In genomic region chr22:46084943-46085830, GRCh38 we compare ENCODE assay signal across 11 cellular contexts.
DNase-seq lines count a peak whose midpoint lies in the region; ATAC-seq and TF ChIP-seq lines count a peak whose summit lies in the region.
"Had no signal": no experiment of that assay in that cellular context is flagged by ENCODE, and none has a peak within 500 bp of the region (broad histone marks: within the 10 kb centered on the region; RNA-seq: fewer than 3 reads in every experiment).

No MANE protein-coding gene starts in this region.

- H3K4me3 ChIP-seq in dorsolateral prefrontal cortex = peak overlapping the region; percentile 12 to 98 (median 83)
- no peak overlapping the region for H3K4me3 ChIP-seq in mucosa of descending colon
- H3K4me3 ChIP-seq: BLaER1 had no signal

- ATAC-seq in natural killer cell treated with Interleukin-12 subunit alpha and Interleukin-12 subunit beta and Interleukin-15 and Interleukin-18, amount 100 ng/mL, for 72 hours = no peak
- ATAC-seq in natural killer cell (no peak), mucosa of descending colon (peak; percentile 48)
- ATAC-seq in activated CD8-positive, alpha-beta memory T cell treated with anti-CD3 and anti-CD28 coated beads, Interleukin-2, amount 10 ng/mL, durations not matched to agents 7 days and 5 days = no peak

- no peak overlapping the region for H3K4me3 Mint-ChIP-seq in natural killer cell treated with Interleukin-12 subunit alpha and Interleukin-12 subunit beta and Interleukin-15 and Interleukin-18, amount 100 ng/mL, for 72 hours
- no peak overlapping the region for H3K4me3 Mint-ChIP-seq in natural killer cell
- H3K4me3 Mint-ChIP-seq in activated CD8-positive, alpha-beta memory T cell treated with anti-CD3 and anti-CD28 coated beads, Interleukin-2, amount 10 ng/mL, durations not matched to agents 7 days and 5 days = no peak overlapping the region

- H3K36me3 Mint-ChIP-seq in natural killer cell treated with Interleukin-12 subunit alpha and Interleukin-12 subunit beta and Interleukin-15 and Interleukin-18, amount 100 ng/mL, for 72 hours = no peaks in the 10 kb centered on the region
- H3K36me3 Mint-ChIP-seq in natural killer cell = no peaks in the 10 kb centered on the region
- no peaks in the 10 kb centered on the region for H3K36me3 Mint-ChIP-seq in activated CD8-positive, alpha-beta memory T cell treated with anti-CD3 and anti-CD28 coated beads, Interleukin-2, amount 10 ng/mL, durations not matched to agents 7 days and 5 days

- peaks cover 0 to 2% of the 10 kb centered on the region in 2 donors for H3K4me1 Mint-ChIP-seq in natural killer cell treated with Interleukin-12 subunit alpha and Interleukin-12 subunit beta and Interleukin-15 and Interleukin-18, amount 100 ng/mL, for 72 hours (ENCODE audit: low read depth in 2 of 2)
- H3K4me1 Mint-ChIP-seq in natural killer cell = peaks cover 0 to 7% of the 10 kb centered on the region in 2 donors
- H3K4me1 Mint-ChIP-seq in activated CD8-positive, alpha-beta memory T cell treated with anti-CD3 and anti-CD28 coated beads, Interleukin-2, amount 10 ng/mL, durations not matched to agents 7 days and 5 days = no peaks in the 10 kb centered on the region

- TF ChIP-seq CTCF in natural killer cell (IDR thresholded peaks at IDR 0.05) (no peak), dorsolateral prefrontal cortex (IDR thresholded peaks at IDR 0.05 in 54 of 56, conservative IDR thresholded peaks at IDR 0.05 in 2 of 56; ENCODE audit: low read depth in 1 of 56, partially characterized antibody in 56 of 56) (peak in 10 of 56 donors; percentile 5 to 23 (median 12)), mucosa of descending colon (IDR thresholded peaks at IDR 0.05) (no peak), GM13977 (IDR thresholded peaks at IDR 0.05; ENCODE audit: extremely low read depth, insufficient read depth, missing control alignments) (no peak)

- H3K36me3 ChIP-seq in mucosa of descending colon (ENCODE audit: low read depth) = no peaks in the 10 kb centered on the region

- H3K27me3 ChIP-seq in dorsolateral prefrontal cortex = no peaks in the 10 kb centered on the region
- H3K27me3 ChIP-seq: BLaER1 had no signal

- H3K27ac Mint-ChIP-seq in natural killer cell treated with Interleukin-12 subunit alpha and Interleukin-12 subunit beta and Interleukin-15 and Interleukin-18, amount 100 ng/mL, for 72 hours = no peak overlapping the region
- no peak overlapping the region for H3K27ac Mint-ChIP-seq in natural killer cell
- H3K27ac Mint-ChIP-seq in activated CD8-positive, alpha-beta memory T cell treated with anti-CD3 and anti-CD28 coated beads, Interleukin-2, amount 10 ng/mL, durations not matched to agents 7 days and 5 days = no peak overlapping the region

- H3K9me3 Mint-ChIP-seq in natural killer cell treated with Interleukin-12 subunit alpha and Interleukin-12 subunit beta and Interleukin-15 and Interleukin-18, amount 100 ng/mL, for 72 hours = no peaks in the 10 kb centered on the region
- no peaks in the 10 kb centered on the region for H3K9me3 Mint-ChIP-seq in natural killer cell
- H3K9me3 Mint-ChIP-seq in activated CD8-positive, alpha-beta memory T cell treated with anti-CD3 and anti-CD28 coated beads, Interleukin-2, amount 10 ng/mL, durations not matched to agents 7 days and 5 days (ENCODE audit: low read depth) = no peaks in the 10 kb centered on the region

- CTCF ChIA-PET in activated CD8-positive, alpha-beta memory T cell treated with anti-CD3 and anti-CD28 coated beads, Interleukin-2, amount 10 ng/mL, durations not matched to agents 7 days and 5 days (lab: Charles Lee) = no interaction called here

- intact Hi-C loops in natural killer cell (cut with micrococcal nuclease) (no loop called here), dorsolateral prefrontal cortex (cut with DNase I) (no loop called here), mucosa of descending colon (cut with DNase I, micrococcal nuclease) (no loop called here)

- H3K27me3 Mint-ChIP-seq in natural killer cell treated with Interleukin-12 subunit alpha and Interleukin-12 subunit beta and Interleukin-15 and Interleukin-18, amount 100 ng/mL, for 72 hours = no peaks in the 10 kb centered on the region
- H3K27me3 Mint-ChIP-seq in natural killer cell (ENCODE audit: low read depth in 2 of 2) = no peaks in the 10 kb centered on the region
- no peaks in the 10 kb centered on the region for H3K27me3 Mint-ChIP-seq in activated CD8-positive, alpha-beta memory T cell treated with anti-CD3 and anti-CD28 coated beads, Interleukin-2, amount 10 ng/mL, durations not matched to agents 7 days and 5 days
- H3K27me3 Mint-ChIP-seq: brain had no signal

- DNase-seq in natural killer cell treated with Interleukin-12 subunit alpha and Interleukin-12 subunit beta and Interleukin-15 and Interleukin-18, amount 100 ng/mL, for 72 hours (ENCODE audit: low spot score) = peak; percentile 58
- DNase-seq in natural killer cell (no peak), dorsolateral prefrontal cortex (peak; percentile 63 to 92 (median 76)), mucosa of descending colon (peak; percentile 66 to 86 (median 77)), GM13977 (ENCODE audit: low spot score) (no peak), NCI-H1092 treated with DMSO at 0.1 percent for 48 hours (lab: John Stamatoyannopoulos, UW) (no peak), iPS-NIHi7 (ENCODE audit: extremely low spot score) (no peak)
- no peak for DNase-seq in activated CD8-positive, alpha-beta memory T cell treated with anti-CD3 and anti-CD28 coated beads, Interleukin-2, amount 10 ng/mL, durations not matched to agents 7 days and 5 days
- DNase-seq: OCI-M1 had no signal

- peaks cover 56% of the 10 kb centered on the region for H3K4me1 ChIP-seq in mucosa of descending colon (ENCODE audit: low read depth)

- H3K9me3 ChIP-seq in mucosa of descending colon = no peaks in the 10 kb centered on the region
- H3K9me3 ChIP-seq: BLaER1 had no signal

- in situ Hi-C loops in GM13977 (cut with MboI; ENCODE audit: low pct_unique_long_range_greater_than_20kb, low sequenced_read_pairs, unreplicated experiment) = no loop called here

- peak overlapping the region; percentile 92 to 100 (median 99) for H3K27ac ChIP-seq in dorsolateral prefrontal cortex
- H3K27ac ChIP-seq: BLaER1 had no signal

Comparison
In these comparisons a context has a peak if more than half of its experiments do, and no peak if none do; other contexts are left out.
1. DNase-seq: peak in natural killer cell treated with Interleukin-12 subunit alpha and Interleukin-12 subunit beta and Interleukin-15 and Interleukin-18, amount 100 ng/mL, for 72 hours (single experiment), dorsolateral prefrontal cortex (10 of 10) and mucosa of descending colon (3 of 3); none in natural killer cell (single experiment), activated CD8-positive, alpha-beta memory T cell treated with anti-CD3 and anti-CD28 coated beads, Interleukin-2, amount 10 ng/mL, durations not matched to agents 7 days and 5 days (single experiment), GM13977 (single experiment), NCI-H1092 treated with DMSO at 0.1 percent for 48 hours (single experiment) and iPS-NIHi7 (single experiment).